21 cellular contexts compared by ENCODE assay signal in the genomic region with DNA sequence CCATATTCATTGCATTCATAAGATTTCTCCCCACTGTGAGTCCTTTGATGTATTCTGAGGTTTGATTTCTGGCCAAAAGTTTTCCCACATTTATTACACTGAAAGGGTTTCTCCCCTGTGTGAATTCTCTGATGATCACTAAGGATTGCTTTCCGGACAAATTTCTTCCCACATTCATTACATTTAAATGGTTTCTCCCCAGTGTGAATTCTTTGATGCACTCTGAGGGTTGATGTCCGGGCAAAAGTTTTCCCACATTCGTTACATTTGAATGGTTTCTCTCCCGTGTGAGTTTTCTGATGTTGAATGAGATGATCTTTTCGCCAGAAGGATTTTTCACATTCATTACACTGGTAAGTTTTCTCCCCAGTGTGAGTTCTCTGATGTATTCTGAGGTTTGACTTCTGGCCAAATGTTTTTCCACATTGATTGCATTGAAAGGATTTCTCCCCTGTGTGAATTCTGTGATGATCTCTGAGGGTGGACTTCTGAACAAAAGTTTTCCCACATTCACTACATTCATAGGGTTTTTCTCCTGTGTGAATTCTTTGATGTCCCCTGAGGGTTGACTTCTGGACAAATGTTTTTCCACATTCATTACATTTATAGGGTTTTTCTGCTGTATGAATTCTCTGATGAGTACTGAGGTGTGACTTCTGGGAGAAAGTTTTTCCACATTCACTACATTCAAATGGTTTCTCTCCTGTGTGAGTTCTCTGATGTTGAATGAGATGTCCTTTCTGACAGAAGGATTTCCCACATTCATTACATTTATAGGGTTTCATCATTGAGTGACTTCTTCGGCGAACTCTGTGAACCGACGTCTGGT. TPM values are rescaled to one million over a fixed set of nuclear protein-coding genes. Genes with fewer than 3 reads are reported as not detected.
DNase-seq lines count a peak whose midpoint lies in the region; FAIRE-seq and TF ChIP-seq lines count a peak whose summit lies in the region.
"Had no signal": no experiment of that assay in that cellular context is flagged by ENCODE, and none has a peak within 500 bp of the region (broad histone marks: within the 10 kb centered on the region; RNA-seq: fewer than 3 reads in every experiment).

No MANE protein-coding gene starts in this region.

- H3K4me1 ChIP-seq in kidney (ENCODE audit: control insufficient read depth in 1 of 2, insufficient read depth in 1 of 2, low read depth in 1 of 2, low read length in 2 of 2) (no peaks in the 10 kb centered on the region), vagina (no peaks in the 10 kb centered on the region)
- H3K4me1 ChIP-seq: HAP-1, stomach had no signal

- TF ChIP-seq CTCF in cardiac fibroblast (IDR thresholded peaks at IDR 0.05; ENCODE audit: low read depth, low read length) (no peak), kidney (IDR thresholded peaks at IDR 0.05; ENCODE audit: borderline replicate concordance, extremely low read depth, insufficient read depth) (no peak), vagina (IDR thresholded peaks at IDR 0.05) (no peak)

- no peak overlapping the region for H3K9ac ChIP-seq in kidney (ENCODE audit: low read length in 2 of 2)

- peaks cover 44 to 57% of the 10 kb centered on the region in 2 donors for H3K36me3 ChIP-seq in kidney (ENCODE audit: control insufficient read depth in 1 of 2, insufficient read depth in 2 of 2, low read length in 2 of 2)
- H3K36me3 ChIP-seq in vagina, result peaks cover 35 to 69% of the 10 kb centered on the region in 2 donors
- H3K36me3 ChIP-seq: HAP-1 had no signal

- in situ Hi-C loops in ACHN (cut with HindIII; ENCODE audit: low pct_ligation_motif_present, low pct_unique_long_range_greater_than_20kb, low sequenced_read_pairs), result no loop called here

- FAIRE-seq in H54 (lab: Jason Lieb, UNC) (peak; percentile 92), kidney (lab: Jason Lieb, UNC) (no peak), HTR-8/SVneo (lab: Jason Lieb, UNC) (no peak)
- FAIRE-seq: frontal cortex, urothelium cell line had no signal

- H3K27ac ChIP-seq in kidney (ENCODE audit: low read depth in 2 of 2, low read length in 2 of 2) (no peak overlapping the region), vagina (no peak overlapping the region)
- H3K27ac ChIP-seq: SK-N-MC, stomach had no signal

- H3K9me3 ChIP-seq in kidney (ENCODE audit: control insufficient read depth in 1 of 2, low read length in 2 of 2) (peaks cover 85 to 95% of the 10 kb centered on the region in 2 donors), vagina (peaks cover 84% of the 10 kb centered on the region)

- intact Hi-C loops in kidney (cut with DNase I) (no loop called here), vagina (cut with DNase I) (no loop called here)

- peak; percentile 18 for DNase-seq in ACHN
- no peak for DNase-seq in H54 (ENCODE audit: insufficient read length, low spot score)
- peak; percentile 7 to 21 for DNase-seq in cardiac fibroblast (ENCODE audit: low read depth in 2 of 2)
- no peak for DNase-seq in kidney
- DNase-seq in NCI-H82 (lab: John Stamatoyannopoulos, UW), result no peak
- no peak for DNase-seq in HTR-8/SVneo (ENCODE audit: insufficient read length, low spot score)
- DNase-seq in vagina (ENCODE audit: extremely low spot score in 2 of 2), result no peak
- DNase-seq in stimulated activated naive CD4-positive, alpha-beta T cell (lab: John Stamatoyannopoulos, UW), result no peak
- DNase-seq: activated CD4-positive, alpha-beta T cell treated with anti-CD3 and anti-CD28 coated beads for 36 hours; activated CD8-positive, alpha-beta memory T cell treated with anti-CD3 and anti-CD28 coated beads, Interleukin-2, amount 50 U/mL, for 48 hours; activated naive CD4-positive, alpha-beta T cell treated with Interleukin-2 at 50 U/mL for 16 hours; COR-L47; effector CD4-positive, alpha-beta T cell; NCI-H146; NCI-H446 treated with DMSO at 0.1 percent for 48 hours; stomach had no signal

- TF ChIP-seq POLR2A in H54 (IDR thresholded peaks at IDR 0.05; ENCODE audit: low read depth, low read length) (no peak), vagina (IDR thresholded peaks at IDR 0.05) (no peak)

- H3K27me3 ChIP-seq in vagina, result no peaks in the 10 kb centered on the region
- H3K27me3 ChIP-seq: stomach had no signal

- H3K4me3 ChIP-seq in cardiac fibroblast (replicated peaks in 1 of 2; ENCODE audit: low read depth in 2 of 2, low read length in 2 of 2) (no peak overlapping the region), kidney (ENCODE audit: low read length in 2 of 2) (peak overlapping the region; percentile 11 to 27), vagina (no peak overlapping the region)
- H3K4me3 ChIP-seq: HAP-1, lung, SK-N-MC, stomach had no signal

RNA-seq across cellular contexts. Expression of a gene that starts 18.8 kb away (rescaled TPM):
- total RNA-seq in kidney (13.9 TPM), vagina (10.6 TPM)
- polyA plus RNA-seq in kidney (ENCODE audit: insufficient read depth, low read depth, low replicate concordance), result 3.4 TPM

Comparison
In these comparisons a context has a peak if more than half of its experiments do, and no peak if none do; other contexts are left out.
1. DNase-seq: peak in ACHN (single experiment) and cardiac fibroblast (2 of 2); none in H54 (single experiment), kidney (single experiment), NCI-H82 (single experiment), HTR-8/SVneo (single experiment), vagina (0 of 2) and stimulated activated naive CD4-positive, alpha-beta T cell (0 of 6).
2. H3K4me3 ChIP-seq: peak in kidney (2 of 2); none in cardiac fibroblast (0 of 2) and vagina (0 of 2).